1 cellular context compared by ENCODE assay signal in genomic region chr1:110339427-110340206, GRCh38.
A peak's percentile ranks its signal among the peaks of the same experiment; 100 is the strongest.
TF ChIP-seq lines count a peak whose summit lies in the region.

No MANE protein-coding gene starts in this region.

TF ChIP-seq in GM12878, 131 proteins besides CTCF, POLR2A, EP300 and RAD21 (continued from another document and continues in another):
- TF ChIP-seq ZBTB40 (IDR thresholded peaks at IDR 0.05; ENCODE audit: borderline replicate concordance) (no peak), ATF2 (IDR thresholded peaks at IDR 0.05; ENCODE audit: low read length) (no peak), EGR1 (IDR thresholded peaks at IDR 0.05; ENCODE audit: borderline replicate concordance in 1 of 2, low read depth in 2 of 2, low read length in 2 of 2) (no peak), RBBP5 (conservative IDR thresholded peaks at IDR 0.05) (no peak), HCFC1 (IDR thresholded peaks at IDR 0.05; ENCODE audit: low read length) (no peak; the same call in 1 of the 2 replicates), ZNF592 (IDR thresholded peaks at IDR 0.05) (no peak), CHD2 (IDR thresholded peaks at IDR 0.05; ENCODE audit: borderline replicate concordance, low read depth, low read length) (no peak), TBL1XR1 (IDR thresholded peaks at IDR 0.05; ENCODE audit: low read depth, low read length) (no peak), MYB (IDR thresholded peaks at IDR 0.05; ENCODE audit: borderline replicate concordance, low read depth, low read length) (no peak), JUNB (IDR thresholded peaks at IDR 0.05) (no peak), NFIC (IDR thresholded peaks at IDR 0.05; ENCODE audit: low read depth, low read length) (no peak), ZNF384 (IDR thresholded peaks at IDR 0.05; ENCODE audit: borderline replicate concordance, low read depth, low read length) (no peak), IRF4 (IDR thresholded peaks at IDR 0.05; ENCODE audit: low read depth, low read length) (no peak), SMAD5 (IDR thresholded peaks at IDR 0.05; ENCODE audit: low read depth) (peak; percentile 69; the same call in 1 of the 2 replicates), ASH2L (IDR thresholded peaks at IDR 0.05; ENCODE audit: borderline replicate concordance, low read depth) (peak; percentile 83; the same call in 1 of the 2 replicates), PBX3 (IDR thresholded peaks at IDR 0.05; ENCODE audit: insufficient replicate concordance, low read depth, low read length) (peak; percentile 45), TCF7 (IDR thresholded peaks at IDR 0.05; ENCODE audit: borderline replicate concordance) (0 out of 2 replicates have a peak, but pooled peaks have one; percentile 1), HSF1 (IDR thresholded peaks at IDR 0.05; ENCODE audit: low read depth, low read length) (no peak), JUND (IDR thresholded peaks at IDR 0.05; ENCODE audit: low read depth, low read length) (no peak), SUZ12 (IDR thresholded peaks at IDR 0.05; ENCODE audit: unreplicated experiment) (no peak), MAX (IDR thresholded peaks at IDR 0.05; ENCODE audit: low read depth, low read length) (no peak), CBFB (IDR thresholded peaks at IDR 0.05; ENCODE audit: low read depth) (no peak; the same call in 1 of the 2 replicates), BCL3 (IDR thresholded peaks at IDR 0.05; ENCODE audit: borderline replicate concordance, insufficient read depth, low read depth, low read length, poor library complexity, severe bottlenecking) (no peak), SP1 (IDR thresholded peaks at IDR 0.05; ENCODE audit: low read depth, low read length) (no peak), ZBED1 (IDR thresholded peaks at IDR 0.05; ENCODE audit: borderline replicate concordance) (0 out of 2 replicates have a peak, but pooled peaks have one; percentile 9), ZZZ3 (IDR thresholded peaks at IDR 0.05; ENCODE audit: control insufficient read depth, insufficient read length, low read depth) (no peak), NR2C1 (IDR thresholded peaks at IDR 0.05) (no peak), MXI1 (IDR thresholded peaks at IDR 0.05; ENCODE audit: low read depth, low read length) (peak; percentile 14; the same call in 1 of the 2 replicates), MTA2 (IDR thresholded peaks at IDR 0.05; ENCODE audit: low read depth) (no peak), ELK1 (IDR thresholded peaks at IDR 0.05; ENCODE audit: low read depth, low read length) (no peak), CHD1 (IDR thresholded peaks at IDR 0.05; ENCODE audit: low read depth, low read length) (0 out of 2 replicates have a peak, but pooled peaks have one; percentile 76), PAX8 (IDR thresholded peaks at IDR 0.05) (no peak), MYC (IDR thresholded peaks at IDR 0.05; ENCODE audit: insufficient read depth, insufficient read length, insufficient replicate concordance, low read length, severe bottlenecking) (no peak), STAT3 (IDR thresholded peaks at IDR 0.05; ENCODE audit: low read depth, low read length) (no peak), MLLT1 (IDR thresholded peaks at IDR 0.05) (peak; percentile 93), TCF3 (IDR thresholded peaks at IDR 0.05; ENCODE audit: borderline replicate concordance, insufficient read depth, low read depth, low read length) (no peak), CREB1 (IDR thresholded peaks at IDR 0.05; ENCODE audit: low read depth) (peak; percentile 83), CREM (IDR thresholded peaks at IDR 0.05; ENCODE audit: low read depth) (peak; percentile 56), NR2C2 (IDR thresholded peaks at IDR 0.05; ENCODE audit: borderline replicate concordance, control insufficient read depth, insufficient read length, low read depth) (no peak), KLF5 (IDR thresholded peaks at IDR 0.05; ENCODE audit: partially characterized antibody) (no peak), POLR2AphosphoS2 (IDR thresholded peaks at IDR 0.05; ENCODE audit: low read depth, low read length) (peak; percentile 61; the same call in 1 of the 2 replicates), ZNF622 (IDR thresholded peaks at IDR 0.05) (no peak), USF2 (IDR thresholded peaks at IDR 0.05; ENCODE audit: borderline replicate concordance, low read depth, low read length) (no peak)
